Comparison of ENCODE assay signal across 8 cellular contexts in genomic region chr2:87217741-87218410, GRCh38.
DNase-seq lines count a peak whose midpoint lies in the region; ATAC-seq, FAIRE-seq and TF ChIP-seq lines count a peak whose summit lies in the region.
"Not testable (repeated sequence)": the region's sequence is repeated elsewhere in the genome, so short reads cannot be mapped to it uniquely, and the experiment has no call there.

No MANE protein-coding gene starts in this region.

- H3K79me2 ChIP-seq in K562 (ENCODE audit: control insufficient read depth, insufficient read depth, low read length) = not testable (repeated sequence)

- H3K4me1 ChIP-seq in K562 (replicated peaks in 1 of 2; ENCODE audit: control insufficient read depth in 2 of 2, insufficient read depth in 2 of 2, low read length in 2 of 2); heart right ventricle: not testable (repeated sequence)

- not testable (repeated sequence) for H3K4me2 ChIP-seq in K562 (ENCODE audit: insufficient read depth, low read length)

- not testable (repeated sequence) for H3K36me3 ChIP-seq in K562 (ENCODE audit: control insufficient read depth, insufficient read depth, low read length); heart right ventricle

- H4K20me1 ChIP-seq in K562 (replicated peaks; ENCODE audit: control insufficient read depth, insufficient read depth, low read length) = not testable (repeated sequence)

- not testable (repeated sequence) for H3K4me3 ChIP-seq in AG04450 (ENCODE audit: low read depth, low read length); K562; heart right ventricle

- FAIRE-seq in K562 (lab: Jason Lieb, UNC) = peak; percentile 100

- ATAC-seq in GM19395 (IDR thresholded peaks at IDR 0.05; ENCODE audit: unreplicated experiment) (peak; percentile 75), SK-N-SH treated with all-trans-retinoic acid at 6 μM for 48 hours (peak; percentile 93), K562 (peak; percentile 96), heart right ventricle (peak in 7 of 8 donors; percentile 66 to 88 (median 82))

- not testable (repeated sequence) for TF ChIP-seq EP300 in K562 (IDR thresholded peaks at IDR 0.05; ENCODE audit: low read length)

- H2AFZ ChIP-seq in K562 (ENCODE audit: low read depth, low read length) = not testable (repeated sequence)

- not testable (repeated sequence) for H3K27ac ChIP-seq in AG04450 (ENCODE audit: low read depth, low read length); K562 (ENCODE audit: extremely low read depth, low read depth, low read length); heart right ventricle

- BruUV-seq in K562 (replicated peaks; lab: Mats Ljungman, UMichigan) = not testable (repeated sequence)

- TF ChIP-seq CTCF in AG04450 (IDR thresholded peaks at IDR 0.05; ENCODE audit: low read depth, low read length) (peak; percentile 35), K562 (IDR thresholded peaks at IDR 0.05 in 2 of 3, conservative IDR thresholded peaks at IDR 0.05 in 1 of 3; ENCODE audit: insufficient read depth in 2 of 3, low read depth in 1 of 3, low read length in 3 of 3) (peak in 2 of 3 experiments; percentile 31 to 32; a peak in 2 of 6 replicates), heart right ventricle (IDR thresholded peaks at IDR 0.05) (peak in 7 of 9 donors; percentile 29 to 60 (median 48))

- CTCF ChIA-PET in AG04450 (lab: Charles Lee); K562 (lab: Yijun Ruan, JAX; ENCODE audit: low intra/inter-chr PET ratio): not testable (repeated sequence)

- intact Hi-C loops in K562 (cut with micrococcal nuclease); heart right ventricle (cut with DNase I); posterior cingulate gyrus (cut with DNase I): not testable (repeated sequence)

- DNase-seq in AG04450 (ENCODE audit: low read depth, low spot score); K562 (ENCODE audit: extremely low read depth in 1 of 4, low spot score in 3 of 4): not testable (repeated sequence)
- DNase-seq in activated CD8-positive, alpha-beta memory T cell treated with anti-CD3 and anti-CD28 coated beads, Interleukin-2, amount 50 U/mL, for 1 hour (ENCODE audit: extremely low read depth) = peak; percentile 13
- DNase-seq in heart right ventricle (peak in 1 of 2 donors; percentile 21), posterior cingulate gyrus (peak in 6 of 10 donors; percentile 39 to 71 (median 52))
- DNase-seq in stimulated activated CD8-positive, alpha-beta memory T cell treated with anti-CD3 and anti-CD28 coated beads, Interleukin-2, amount 100 ng/mL, for 1 hour (ENCODE audit: low read depth in 2 of 2) = peak; percentile 24 to 48

- H3K9me1 ChIP-seq in K562 (ENCODE audit: control insufficient read depth, insufficient read depth, low read length) = not testable (repeated sequence)

- 0% methylated on average over 4 of the region's 21 CpGs for WGBS in K562 (ENCODE audit: insufficient coverage, low coverage, missing lambda C conversion rate)
- 10 to 19% methylated on average over 8 to 9 of the region's 21 CpGs for WGBS in heart right ventricle, 2 donors

- not testable (repeated sequence) for H3K9ac ChIP-seq in K562 (ENCODE audit: insufficient read depth in 1 of 2, low read depth in 2 of 2, low read length in 2 of 2)

- H3K9me3 ChIP-seq in AG04450 (ENCODE audit: control insufficient read depth, insufficient read depth, low read length); K562 (replicated peaks; ENCODE audit: control insufficient read depth, insufficient read depth, low read depth, low read length); heart right ventricle: not testable (repeated sequence)

- H3K27me3 ChIP-seq in AG04450 (ENCODE audit: control insufficient read depth, insufficient read depth, low read length); K562 (ENCODE audit: control insufficient read depth in 2 of 2, insufficient read depth in 2 of 2, low read length in 2 of 2); heart right ventricle: not testable (repeated sequence)

- TF ChIP-seq RAD21 in K562 (CRISPR knock-in tag; conservative IDR thresholded peaks at IDR 0.05 in 1 of 2, IDR thresholded peaks at IDR 0.05 in 1 of 2) = 0 out of 4 replicates have a peak, but pooled peaks of 1 of the 2 experiments have one; percentile 22

- TF ChIP-seq POLR2A in K562 (conservative IDR thresholded peaks at IDR 0.05) = not testable (repeated sequence)

- in situ Hi-C loops in K562 (cut with MboI) = not testable (repeated sequence)

- POLR2A ChIA-PET in AG04450 (lab: Yijun Ruan, JAX); K562 (lab: Yijun Ruan, JAX): not testable (repeated sequence)

TF ChIP-seq in K562, 482 proteins besides CTCF, POLR2A, EP300 and RAD21:
- TF ChIP-seq SMC3 (conservative IDR thresholded peaks at IDR 0.05; ENCODE audit: insufficient read depth, low read depth, low read length) = 0 out of 2 replicates have a peak, but pooled peaks have one; percentile 20
